15 cellular contexts compared by ENCODE assay signal in the genomic region with DNA sequence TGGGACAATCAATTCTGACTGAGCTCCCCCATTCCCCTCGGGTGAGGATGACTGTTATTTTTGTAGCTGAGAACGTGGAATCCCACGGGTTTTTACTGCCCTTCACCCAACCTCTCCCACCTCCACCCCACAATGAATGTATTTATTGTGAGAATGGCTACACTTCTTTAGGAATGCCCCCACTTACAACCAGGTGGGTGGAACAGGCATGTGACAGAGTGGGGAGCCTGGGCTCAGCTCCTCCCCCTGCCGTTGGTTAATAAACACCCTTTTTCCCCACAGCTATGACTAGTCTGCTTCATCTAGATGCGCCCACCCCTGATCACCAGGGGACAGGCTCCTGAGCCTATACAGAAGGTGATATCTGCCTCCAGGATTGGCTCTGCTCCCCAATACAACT. TPM values are rescaled to one million over a fixed set of nuclear protein-coding genes. Genes with fewer than 3 reads are reported as not detected.
A peak's percentile ranks its signal among the peaks of the same experiment; 100 is the strongest.
DNase-seq lines count a peak whose midpoint lies in the region; ATAC-seq and TF ChIP-seq lines count a peak whose summit lies in the region.
"Had no signal": no experiment of that assay in that cellular context is flagged by ENCODE, and none has a peak within 500 bp of the region (broad histone marks: within the 10 kb centered on the region; RNA-seq: fewer than 3 reads in every experiment).

No MANE protein-coding gene starts in this region.

- CTCF ChIA-PET in SK-N-SH (lab: Yijun Ruan, JAX): interaction anchor here (1.1 to 24.5 kb wide), 7 partner anchors 9 to 68 kb away, joined by 3 to 443 read pairs (median 4); a partner anchor contains a TSS

- H3K9ac ChIP-seq in SK-N-SH (no peak overlapping the region), Loucy (ENCODE audit: low read depth, low read length, poor library complexity, severe bottlenecking) (peak overlapping the region; percentile 1)

- no peak for TF ChIP-seq RAD21 in SK-N-SH (IDR thresholded peaks at IDR 0.05; ENCODE audit: low read length)

- TF ChIP-seq CTCF in SK-N-SH (IDR thresholded peaks at IDR 0.05) (no peak), Loucy (conservative IDR thresholded peaks at IDR 0.05; ENCODE audit: low read length) (no peak), epithelial cell of proximal tubule (conservative IDR thresholded peaks at IDR 0.05; ENCODE audit: low read depth, low read length) (peak; percentile 16)

- H2AFZ ChIP-seq in SK-N-SH (ENCODE audit: low read depth) (no peak overlapping the region), Loucy (ENCODE audit: low read length) (no peak overlapping the region)

- H4K20me1 ChIP-seq in SK-N-SH (ENCODE audit: insufficient read depth): 0 out of 2 replicates have a peak, but pooled peaks cover 2% of the 10 kb centered on the region
- H4K20me1 ChIP-seq in Loucy (ENCODE audit: insufficient read depth, low read length, poor library complexity, severe bottlenecking): peaks cover 23% of the 10 kb centered on the region

- 84% methylated on average over 5 of the region's 5 CpGs for WGBS in SK-N-SH (ENCODE audit: low lambda C conversion rate)

- no peak overlapping the region for H3K27ac ChIP-seq in SK-N-SH (ENCODE audit: low read depth in 2 of 2, low read length in 1 of 2)
- H3K27ac ChIP-seq: esophagus squamous epithelium, heart left ventricle had no signal

- TF ChIP-seq EP300 in SK-N-SH (IDR thresholded peaks at IDR 0.05; ENCODE audit: borderline replicate concordance in 1 of 2, low read depth in 1 of 2, low read length in 1 of 2): no peak

- H3K9me2 ChIP-seq in SK-N-SH: no peaks in the 10 kb centered on the region
- H3K9me2 ChIP-seq in Loucy (replicated peaks; ENCODE audit: low read depth, low read length): no peaks in the 10 kb centered on the region

- peaks cover 21 to 41% of the 10 kb centered on the region in 2 experiments for H3K4me1 ChIP-seq in SK-N-SH (ENCODE audit: control insufficient read depth in 1 of 2, insufficient read depth in 2 of 2, low read depth in 1 of 2, low read length in 1 of 2)
- peaks cover 33% of the 10 kb centered on the region for H3K4me1 ChIP-seq in Loucy (ENCODE audit: insufficient read depth, low read length, poor library complexity, severe bottlenecking)

- intact Hi-C loops in posterior vena cava (cut with DNase I): no loop called here

- H3K9me3 ChIP-seq in SK-N-SH: no peaks in the 10 kb centered on the region
- H3K9me3 ChIP-seq in Loucy (ENCODE audit: insufficient read depth, low read depth, low read length): no peaks in the 10 kb centered on the region
- H3K9me3 ChIP-seq: esophagus squamous epithelium, heart left ventricle, MG63 had no signal

- H3K36me3 ChIP-seq in SK-N-SH (replicated peaks in 1 of 2; ENCODE audit: control insufficient read depth in 1 of 2, insufficient read depth in 2 of 2, low read length in 1 of 2): peaks cover 21 to 47% of the 10 kb centered on the region in 2 experiments
- H3K36me3 ChIP-seq in Loucy (ENCODE audit: insufficient read depth, low read length): peaks cover 1% of the 10 kb centered on the region; the same call in 1 of the 2 replicates

- H3K4me2 ChIP-seq in SK-N-SH: no peak overlapping the region
- H3K4me2 ChIP-seq in Loucy (ENCODE audit: low read depth, low read length, poor library complexity, severe bottlenecking): peak overlapping the region; percentile 89

- H3K27me3 ChIP-seq in SK-N-SH (ENCODE audit: insufficient read depth): no peaks in the 10 kb centered on the region
- H3K27me3 ChIP-seq in Loucy (ENCODE audit: insufficient read depth, low read length, poor library complexity, severe bottlenecking): no peaks in the 10 kb centered on the region
- H3K27me3 ChIP-seq: esophagus squamous epithelium, heart left ventricle, MG63 had no signal

- H3K79me2 ChIP-seq in SK-N-SH (ENCODE audit: insufficient read depth): peaks cover 50% of the 10 kb centered on the region
- peaks cover 48% of the 10 kb centered on the region for H3K79me2 ChIP-seq in Loucy (ENCODE audit: insufficient read depth, low read length)

- no peak for ATAC-seq in SK-N-SH treated with all-trans-retinoic acid at 6 μM for 48 hours
- ATAC-seq: heart left ventricle had no signal

- no peak for DNase-seq in SK-N-SH
- DNase-seq in epithelial cell of proximal tubule (ENCODE audit: low read depth): no peak
- peak; percentile 36 for DNase-seq in posterior vena cava (ENCODE audit: low spot score)
- DNase-seq in HCEC 1CT: no peak
- DNase-seq in SHP77 treated with DMSO at 0.1 percent for 48 hours (lab: John Stamatoyannopoulos, UW): no peak
- DNase-seq in NCI-H2171 (lab: John Stamatoyannopoulos, UW): no peak
- DNase-seq: 8988T; activated CD4-positive, CD25-positive, alpha-beta regulatory T cell; anterior cingulate cortex; esophagus squamous epithelium; heart left ventricle; MG63; NCI-H187 treated with DMSO at 0.1 percent for 48 hours had no signal

- H3K4me3 ChIP-seq in SK-N-SH (ENCODE audit: low read depth in 2 of 2, low read length in 1 of 2) (no peak overlapping the region), Loucy (ENCODE audit: low read length, poor library complexity, severe bottlenecking) (no peak overlapping the region), epithelial cell of proximal tubule (ENCODE audit: low read depth, low read length) (peak overlapping the region; percentile 19)
- H3K4me3 ChIP-seq: esophagus squamous epithelium had no signal

- H3F3A ChIP-seq in SK-N-SH (replicated peaks; ENCODE audit: insufficient read depth): no peaks in the 10 kb centered on the region
- H3F3A ChIP-seq in Loucy (ENCODE audit: low read depth): no peaks in the 10 kb centered on the region

- POLR2A ChIA-PET in SK-N-SH (lab: Yijun Ruan, JAX): no interaction called here

TF ChIP-seq in SK-N-SH, 30 proteins besides CTCF, POLR2A, EP300 and RAD21:
- TF ChIP-seq, protein P1, sequence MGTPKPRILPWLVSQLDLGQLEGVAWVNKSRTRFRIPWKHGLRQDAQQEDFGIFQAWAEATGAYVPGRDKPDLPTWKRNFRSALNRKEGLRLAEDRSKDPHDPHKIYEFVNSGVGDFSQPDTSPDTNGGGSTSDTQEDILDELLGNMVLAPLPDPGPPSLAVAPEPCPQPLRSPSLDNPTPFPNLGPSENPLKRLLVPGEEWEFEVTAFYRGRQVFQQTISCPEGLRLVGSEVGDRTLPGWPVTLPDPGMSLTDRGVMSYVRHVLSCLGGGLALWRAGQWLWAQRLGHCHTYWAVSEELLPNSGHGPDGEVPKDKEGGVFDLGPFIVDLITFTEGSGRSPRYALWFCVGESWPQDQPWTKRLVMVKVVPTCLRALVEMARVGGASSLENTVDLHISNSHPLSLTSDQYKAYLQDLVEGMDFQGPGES (IDR thresholded peaks at IDR 0.05; ENCODE audit: low read depth, low read length): no peak
- peak; percentile 9; the same call in 1 of the 2 replicates for TF ChIP-seq POLR2AphosphoS5 (IDR thresholded peaks at IDR 0.05; ENCODE audit: low read depth, low read length)

TF ChIP-seq in SK-N-SH treated with all-trans-retinoic acid at 6 μM for 48 hours, 23 proteins besides CTCF, POLR2A, EP300 and RAD21 (continues in another document):
- TF ChIP-seq ARNTL (CRISPR knock-in tag; IDR thresholded peaks at IDR 0.05; ENCODE audit: borderline replicate concordance, low read depth): no peak
- TF ChIP-seq ZC3H10 (CRISPR knock-in tag; IDR thresholded peaks at IDR 0.05): no peak
- TF ChIP-seq SNAI2 (CRISPR knock-in tag; IDR thresholded peaks at IDR 0.05): no peak
- TF ChIP-seq OSR1 (CRISPR knock-in tag; IDR thresholded peaks at IDR 0.05): no peak
- TF ChIP-seq BACH2 (CRISPR knock-in tag; IDR thresholded peaks at IDR 0.05; ENCODE audit: borderline replicate concordance): no peak
- no peak for TF ChIP-seq ESRRG (CRISPR knock-in tag; IDR thresholded peaks at IDR 0.05)
- TF ChIP-seq ISL1 (CRISPR knock-in tag; IDR thresholded peaks at IDR 0.05): no peak
- no peak for TF ChIP-seq ZFP3 (CRISPR knock-in tag; IDR thresholded peaks at IDR 0.05)
- TF ChIP-seq, protein P2, sequence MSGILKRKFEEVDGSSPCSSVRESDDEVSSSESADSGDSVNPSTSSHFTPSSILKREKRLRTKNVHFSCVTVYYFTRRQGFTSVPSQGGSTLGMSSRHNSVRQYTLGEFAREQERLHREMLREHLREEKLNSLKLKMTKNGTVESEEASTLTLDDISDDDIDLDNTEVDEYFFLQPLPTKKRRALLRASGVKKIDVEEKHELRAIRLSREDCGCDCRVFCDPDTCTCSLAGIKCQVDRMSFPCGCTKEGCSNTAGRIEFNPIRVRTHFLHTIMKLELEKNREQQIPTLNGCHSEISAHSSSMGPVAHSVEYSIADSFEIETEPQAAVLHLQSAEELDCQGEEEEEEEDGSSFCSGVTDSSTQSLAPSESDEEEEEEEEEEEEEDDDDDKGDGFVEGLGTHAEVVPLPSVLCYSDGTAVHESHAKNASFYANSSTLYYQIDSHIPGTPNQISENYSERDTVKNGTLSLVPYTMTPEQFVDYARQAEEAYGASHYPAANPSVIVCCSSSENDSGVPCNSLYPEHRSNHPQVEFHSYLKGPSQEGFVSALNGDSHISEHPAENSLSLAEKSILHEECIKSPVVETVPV (CRISPR knock-in tag; IDR thresholded peaks at IDR 0.05): no peak

RNA-seq across cellular contexts. Expression of a gene that starts 2.0 kb away (rescaled TPM):
- 173 and 208 TPM in 2 replicates for polyA plus RNA-seq in SK-N-SH (2012; rRNA removed)
- polyA plus RNA-seq in SK-N-SH (2012; cell fraction: cytosol; rRNA removed): 100 and 140 TPM in 2 replicates
- 160 and 186 TPM in 2 replicates for polyA plus RNA-seq in SK-N-SH (2012; cell fraction: nucleus; rRNA removed)
- 99.6 and 134 TPM in 2 replicates for total RNA-seq in epithelial cell of proximal tubule
- total RNA-seq in posterior vena cava: 10 to 100 TPM; 48.6 to 53.9 TPM

RNA-seq across cellular contexts. Expression of a gene that starts 2.0 kb away (rescaled TPM):
- polyA plus RNA-seq in SK-N-SH (2012; rRNA removed): 16.4 and 20.0 TPM in 2 replicates
- 16.6 and 20.2 TPM in 2 replicates for polyA plus RNA-seq in SK-N-SH (2012; cell fraction: cytosol; rRNA removed)
- polyA plus RNA-seq in SK-N-SH (2012; cell fraction: nucleus; rRNA removed): 15.7 and 20.7 TPM in 2 replicates
- total RNA-seq in epithelial cell of proximal tubule (5.2 and 9.7 TPM in 2 replicates), posterior vena cava (1 to 10 TPM; 5.2 to 5.6 TPM)

RNA-seq across cellular contexts. Expression of a gene that starts 14.3 kb away (rescaled TPM):
- 50.6 and 52.2 TPM in 2 replicates for polyA plus RNA-seq in SK-N-SH (2012; rRNA removed)
- 18.5 and 31.3 TPM in 2 replicates for polyA plus RNA-seq in SK-N-SH (2012; cell fraction: cytosol; rRNA removed)
- polyA plus RNA-seq in SK-N-SH (2012; cell fraction: nucleus; rRNA removed): 105 and 145 TPM in 2 replicates
- total RNA-seq in epithelial cell of proximal tubule (77.8 and 81.0 TPM in 2 replicates), posterior vena cava (10 to 100 TPM; 71.4 to 91.3 TPM)

RNA-seq across cellular contexts. Expression of a gene that starts 16.0 kb away (rescaled TPM):
- 15.0 and 16.2 TPM in 2 replicates for polyA plus RNA-seq in SK-N-SH (2012; rRNA removed)
- polyA plus RNA-seq in SK-N-SH (2012; cell fraction: cytosol; rRNA removed): 6.9 and 10.2 TPM in 2 replicates
- 32.3 and 32.7 TPM in 2 replicates for polyA plus RNA-seq in SK-N-SH (2012; cell fraction: nucleus; rRNA removed)
- total RNA-seq in epithelial cell of proximal tubule (1.2 and 7.9 TPM in 2 replicates), posterior vena cava (1 to 10 TPM; 1.1 to 1.6 TPM)

RNA-seq across cellular contexts. Expression of a gene that starts 45.6 kb away (rescaled TPM):
- polyA plus RNA-seq in SK-N-SH (2012; rRNA removed): 1.9 and 2.3 TPM in 2 replicates
- 0.95 and 1.5 TPM in 2 replicates for polyA plus RNA-seq in SK-N-SH (2012; cell fraction: cytosol; rRNA removed)
- 5.4 and 6.8 TPM in 2 replicates for polyA plus RNA-seq in SK-N-SH (2012; cell fraction: nucleus; rRNA removed)
- total RNA-seq in epithelial cell of proximal tubule: 6.1 and 6.6 TPM in 2 replicates
- total RNA-seq in posterior vena cava: under 1 TPM; 0.48 to 0.83 TPM
